7 cellular contexts compared by ENCODE assay signal in genomic region chr7:601573-602340, GRCh38.
DNase-seq lines count a peak whose midpoint lies in the region; ATAC-seq and TF ChIP-seq lines count a peak whose summit lies in the region.

No MANE protein-coding gene starts in this region.

- no peak for TF ChIP-seq POLR2A in NB4 (IDR thresholded peaks at IDR 0.05; ENCODE audit: extremely low read depth, insufficient read length)
- TF ChIP-seq POLR2A in right lobe of liver (IDR thresholded peaks at IDR 0.05) = no peak

- no peaks in the 10 kb centered on the region for H3K9me2 ChIP-seq in SK-N-SH

- intact Hi-C loops in right lobe of liver (cut with DNase I) = no loop called here

- POLR2A ChIA-PET in SK-N-SH (lab: Yijun Ruan, JAX) = interaction anchor here (0.6 kb wide), 1 partner anchor 13 kb away, joined by 3 read pairs; no protein-coding TSS in a partner anchor

- H3K27ac ChIP-seq in right lobe of liver (peak overlapping the region; percentile 15 to 87 (median 37)), SK-N-SH (ENCODE audit: low read depth in 2 of 2, low read length in 1 of 2) (peak overlapping the region in 1 of 2 experiments; percentile 13; a peak in 1 of 4 replicates)

- DNase-seq in GM20000 (ENCODE audit: low spot score) = peak; percentile 86
- peak; percentile 49 for DNase-seq in NB4 (ENCODE audit: low read depth)
- peak; percentile 80 for DNase-seq in activated gamma-delta T cell (lab: John Stamatoyannopoulos, UW)
- peak; percentile 51 to 70 (median 60) for DNase-seq in right lobe of liver
- peak; percentile 64 to 69 for DNase-seq in stimulated activated CD8-positive, alpha-beta memory T cell treated with anti-CD3 and anti-CD28 coated beads, Interleukin-2, amount 100 ng/mL, for 1 hour (ENCODE audit: low read depth in 2 of 2)
- no peak for DNase-seq in SK-N-SH

- TF ChIP-seq EP300 in SK-N-SH (IDR thresholded peaks at IDR 0.05; ENCODE audit: borderline replicate concordance in 1 of 2, low read depth in 1 of 2, low read length in 1 of 2) = no peak

- no peaks in the 10 kb centered on the region for H4K20me1 ChIP-seq in SK-N-SH (ENCODE audit: insufficient read depth)

- TF ChIP-seq CTCF in GM20000 (IDR thresholded peaks at IDR 0.05; ENCODE audit: extremely low read depth, missing control alignments) (no peak), NB4 (IDR thresholded peaks at IDR 0.05; ENCODE audit: low read depth, low read length) (no peak), right lobe of liver (IDR thresholded peaks at IDR 0.05) (no peak), SK-N-SH (IDR thresholded peaks at IDR 0.05) (no peak)

- H3F3A ChIP-seq in SK-N-SH (replicated peaks; ENCODE audit: insufficient read depth) = peaks cover 16% of the 10 kb centered on the region

- H3K36me3 ChIP-seq in right lobe of liver = no peaks in the 10 kb centered on the region
- H3K36me3 ChIP-seq in SK-N-SH (replicated peaks in 1 of 2; ENCODE audit: control insufficient read depth in 1 of 2, insufficient read depth in 2 of 2, low read length in 1 of 2) = peaks cover 0 to 10% of the 10 kb centered on the region in 2 experiments

- H3K4me3 ChIP-seq in NB4 (ENCODE audit: low read depth, low read length) (no peak overlapping the region), right lobe of liver (no peak overlapping the region), SK-N-SH (ENCODE audit: low read depth in 2 of 2, low read length in 1 of 2) (no peak overlapping the region)

- CTCF ChIA-PET in SK-N-SH (lab: Yijun Ruan, JAX) = interaction anchor here (2.0 kb wide), 1 partner anchor 280 kb away, joined by 4 read pairs; no protein-coding TSS in a partner anchor

- H3K79me2 ChIP-seq in SK-N-SH (ENCODE audit: insufficient read depth) = no peaks in the 10 kb centered on the region

- H3K27me3 ChIP-seq in right lobe of liver (no peaks in the 10 kb centered on the region), SK-N-SH (ENCODE audit: insufficient read depth) (no peaks in the 10 kb centered on the region)

- WGBS in right lobe of liver (ENCODE audit: insufficient coverage, low coverage, low lambda C conversion rate, missing lambda C conversion rate) = 44% methylated on average over 14 of the region's 39 CpGs
- 71% methylated on average over 39 of the region's 39 CpGs for WGBS in SK-N-SH (ENCODE audit: low lambda C conversion rate)

- no peak overlapping the region for H3K9ac ChIP-seq in SK-N-SH

- no peak overlapping the region for H2AFZ ChIP-seq in SK-N-SH (ENCODE audit: low read depth)

- no peak overlapping the region for H3K4me2 ChIP-seq in SK-N-SH

- no peak for TF ChIP-seq RAD21 in SK-N-SH (IDR thresholded peaks at IDR 0.05; ENCODE audit: low read length)

- H3K9me3 ChIP-seq in right lobe of liver (no peaks in the 10 kb centered on the region), SK-N-SH (no peaks in the 10 kb centered on the region)

- H3K4me1 ChIP-seq in right lobe of liver (peaks cover 0 to 4% (median 0%) of the 10 kb centered on the region in 4 donors), SK-N-SH (ENCODE audit: control insufficient read depth in 1 of 2, insufficient read depth in 2 of 2, low read depth in 1 of 2, low read length in 1 of 2) (peaks cover 0 to 23% of the 10 kb centered on the region in 2 experiments; a peak in 3 of 4 replicates)

- ATAC-seq in right lobe of liver = peak in 3 of 4 donors; percentile 28 to 39 (median 36)
- ATAC-seq in HG03469 (IDR thresholded peaks at IDR 0.05; ENCODE audit: unreplicated experiment) = no peak

TF ChIP-seq in SK-N-SH, 30 proteins besides CTCF, POLR2A, EP300 and RAD21:
- TF ChIP-seq YY1 (IDR thresholded peaks at IDR 0.05; ENCODE audit: low read depth) (no peak), MAX (IDR thresholded peaks at IDR 0.05; ENCODE audit: low read depth) (no peak), MEF2A (IDR thresholded peaks at IDR 0.05; ENCODE audit: borderline replicate concordance, low read depth) (no peak), TCF12 (IDR thresholded peaks at IDR 0.05) (no peak), EZH2phosphoT487 (IDR thresholded peaks at IDR 0.05; ENCODE audit: borderline replicate concordance, low read depth) (no peak), REST (IDR thresholded peaks at IDR 0.05; ENCODE audit: low read depth, low read length) (no peak), SIN3A (IDR thresholded peaks at IDR 0.05; ENCODE audit: borderline replicate concordance, low read depth, low read length) (no peak), NFIC (IDR thresholded peaks at IDR 0.05; ENCODE audit: borderline replicate concordance) (no peak), RFX5 (IDR thresholded peaks at IDR 0.05; ENCODE audit: low read length) (no peak), JUND (IDR thresholded peaks at IDR 0.05) (no peak), TEAD4 (IDR thresholded peaks at IDR 0.05; ENCODE audit: borderline replicate concordance, insufficient read depth) (no peak), ELF1 (IDR thresholded peaks at IDR 0.05) (no peak), SMC3 (IDR thresholded peaks at IDR 0.05; ENCODE audit: low read depth, low read length) (no peak), TAF1 (IDR thresholded peaks at IDR 0.05; ENCODE audit: borderline replicate concordance, low read depth, low read length) (no peak), RXRA (IDR thresholded peaks at IDR 0.05; ENCODE audit: borderline replicate concordance, low read depth) (no peak), FOXJ3 (CRISPR knock-in tag; IDR thresholded peaks at IDR 0.05) (no peak), USF2 (IDR thresholded peaks at IDR 0.05; ENCODE audit: borderline replicate concordance, low read depth, low read length) (no peak), CHD2 (IDR thresholded peaks at IDR 0.05; ENCODE audit: low read length, partially characterized antibody) (no peak), GATA2 (CRISPR knock-in tag; IDR thresholded peaks at IDR 0.05) (no peak)
